ENCODE assay signal across 11 cellular contexts in genomic region chr13:92612892-92613291, GRCh38.
"Had no signal": no experiment of that assay in that cellular context is flagged by ENCODE, and none has a peak within 500 bp of the region (broad histone marks: within the 10 kb centered on the region; RNA-seq: fewer than 3 reads in every experiment).

No MANE protein-coding gene starts in this region.

- ATAC-seq: GM23338, HCT116 had no signal

- H2AFZ ChIP-seq: GM23248, GM23338 had no signal

- H3K9me3 ChIP-seq: HAP-1 had no signal

- H3K27ac ChIP-seq: GM23248 had no signal

- H3K9ac ChIP-seq: GM23248 had no signal

- DNase-seq: GM23248, GOT3, H7, H9, HCEC 1CT, HFFc6 had no signal

- FAIRE-seq: H1, H54 had no signal

- H3K4me2 ChIP-seq: GM23338 had no signal

- H3K4me1 ChIP-seq: HAP-1 had no signal

- H3K4me3 ChIP-seq: GM23248, GM23338, HAP-1 had no signal

- H3K36me3 ChIP-seq: HAP-1 had no signal
